Comparison of ENCODE assay signal across 8 cellular contexts in genomic region chr19:7799640-7800355, GRCh38. TPM values are rescaled to one million over a fixed set of nuclear protein-coding genes. Genes with fewer than 3 reads are reported as not detected.
A peak's percentile ranks its signal among the peaks of the same experiment; 100 is the strongest.
DNase-seq lines count a peak whose midpoint lies in the region; ATAC-seq and TF ChIP-seq lines count a peak whose summit lies in the region.

No MANE protein-coding gene starts in this region.

- TF ChIP-seq CTCF in NB4 (IDR thresholded peaks at IDR 0.05; ENCODE audit: low read depth, low read length), result peak; percentile 33
- peak; percentile 53 to 78 (median 72) for TF ChIP-seq CTCF in adrenal gland (IDR thresholded peaks at IDR 0.05)

- H3K27me3 ChIP-seq in adrenal gland (no peaks in the 10 kb centered on the region), aorta (ENCODE audit: control insufficient read depth in 1 of 2, insufficient read depth in 2 of 2, low read length in 1 of 2) (no peaks in the 10 kb centered on the region)

- intact Hi-C loops in adrenal gland (cut with DNase I) (loop anchor here in 1 of 2 donors (5.0 to 10.0 kb wide), 3 partner anchors 115 to 435 kb away; partner anchors contain the start of gene TRAPPC5), left cardiac atrium (cut with DNase I) (loop anchor here (5.0 to 10.0 kb wide), 6 partner anchors 145 to 695 kb away; no protein-coding TSS in a partner anchor), posterior cingulate gyrus (cut with DNase I) (loop anchor here (1.0 to 10.0 kb wide), 4 partner anchors 118 to 445 kb away; no protein-coding TSS in a partner anchor), aorta (cut with DNase I) (loop anchor here (5.0 to 10.0 kb wide), 6 partner anchors 115 to 442 kb away; partner anchors contain the start of gene TRAPPC5 (in 1 of the 2))

- no peaks in the 10 kb centered on the region for H3K9me3 ChIP-seq in adrenal gland (replicated peaks in 1 of 3)
- H3K9me3 ChIP-seq in aorta (ENCODE audit: control insufficient read depth, low read length), result peaks cover 4% of the 10 kb centered on the region

- peak; percentile 91 for DNase-seq in ELR (ENCODE audit: low read depth)
- DNase-seq in NB4 (ENCODE audit: low read depth), result peak; percentile 88
- peak; percentile 47 for DNase-seq in SKM-1 treated with dmso at 0.1 percent for 144 hours (lab: John Stamatoyannopoulos, UW; ENCODE audit: unreplicated experiment)
- peak; percentile 72 to 85 (median 80) for DNase-seq in adrenal gland
- peak; percentile 63 for DNase-seq in left cardiac atrium
- peak in 8 of 10 donors; percentile 40 to 94 (median 68) for DNase-seq in posterior cingulate gyrus
- DNase-seq in aorta, result peak; percentile 61 to 83

- TF ChIP-seq POLR2A in NB4 (IDR thresholded peaks at IDR 0.05; ENCODE audit: extremely low read depth, insufficient read length) (no peak), adrenal gland (IDR thresholded peaks at IDR 0.05) (no peak)

- H3K4me1 ChIP-seq in adrenal gland (replicated peaks in 1 of 2), result peaks cover 0 to 7% of the 10 kb centered on the region in 2 donors
- H3K4me1 ChIP-seq in aorta (ENCODE audit: control insufficient read depth in 1 of 2, insufficient read depth in 2 of 2, low read length in 2 of 2), result no peaks in the 10 kb centered on the region

- 1 to 3% (median 2%) methylated on average over 20 to 34 of the region's 34 CpGs for WGBS in adrenal gland, 4 donors
- WGBS in aorta, 2 donors, result 1 to 2% methylated on average over 34 of the region's 34 CpGs

- H3K27ac ChIP-seq in adrenal gland (no peak overlapping the region), aorta (ENCODE audit: low read depth in 1 of 2, low read length in 2 of 2) (no peak overlapping the region)

- peak; percentile 70 to 93 for ATAC-seq in left cardiac atrium
- ATAC-seq in aorta (ENCODE audit: low FRiP score), result no peak
- no peak for ATAC-seq in HG03095 (IDR thresholded peaks at IDR 0.05; ENCODE audit: unreplicated experiment)

- H3K36me3 ChIP-seq in adrenal gland (replicated peaks in 1 of 2) (no peaks in the 10 kb centered on the region), aorta (ENCODE audit: control insufficient read depth in 1 of 2, insufficient read depth in 2 of 2, low read length in 1 of 2) (no peaks in the 10 kb centered on the region)

- H3K4me3 ChIP-seq in NB4 (ENCODE audit: low read depth, low read length) (peak overlapping the region; percentile 9), adrenal gland (peak overlapping the region in 1 of 4 donors; percentile 42), aorta (ENCODE audit: low read length in 2 of 2) (no peak overlapping the region)

RNA-seq across cellular contexts. Expression of gene EVI5L, which starts 30.2 kb away (rescaled TPM):
- total RNA-seq in adrenal gland (10 to 100 TPM; 12.7 to 22.2 (median 20.7) TPM), left cardiac atrium (10 to 100 TPM; 17.6 to 18.8 TPM), aorta (10 to 100 TPM; 13.0 to 13.4 TPM)
- polyA plus RNA-seq in adrenal gland (10 to 100 TPM in 2 of 3 donors, 1 to 10 TPM in 1; 9.5 to 20.8 (median 14.9) TPM), aorta (10 to 100 TPM in 1 of 2 donors, 1 to 10 TPM in 1; 4.3 to 11.9 TPM)

RNA-seq across cellular contexts. Expression of gene CLEC4M, which starts 36.8 kb away (rescaled TPM):
- total RNA-seq in adrenal gland (1 to 10 TPM in 3 of 8 donors, under 1 TPM in 4, not detected in 1; 0.37 to 7.8 (median 0.98) TPM), left cardiac atrium (under 1 TPM in 1 of 2 donors, not detected in 1; 0.29 TPM), aorta (not detected)
- polyA plus RNA-seq in adrenal gland (1 to 10 TPM in 1 of 3 donors, under 1 TPM in 2; 0.67 to 3.9 (median 0.88) TPM), aorta (under 1 TPM in 1 of 2 donors, not detected in 1; 0.50 TPM)

RNA-seq across cellular contexts. Expression of gene CD209, which starts 52.5 kb away (rescaled TPM):
- total RNA-seq in adrenal gland (10 to 100 TPM; 12.7 to 50.6 (median 20.4) TPM), left cardiac atrium (10 to 100 TPM; 18.3 to 39.5 TPM), aorta (10 to 100 TPM; 19.2 to 63.9 TPM)
- polyA plus RNA-seq in adrenal gland (1 to 10 TPM; 3.0 to 9.8 (median 3.1) TPM), aorta (1 to 10 TPM; 1.0 to 3.1 TPM)

Comparison
In these comparisons a context has a peak if more than half of its experiments do, and no peak if none do; other contexts are left out.
1. ATAC-seq: peak in left cardiac atrium (2 of 2); none in aorta (single experiment) and HG03095 (single experiment).
2. Peak in every context shown above with its lines, with median percentiles within 50 percentile points of each other: DNase-seq.